Comparison of ENCODE assay signal across 23 cellular contexts in the genomic region with DNA sequence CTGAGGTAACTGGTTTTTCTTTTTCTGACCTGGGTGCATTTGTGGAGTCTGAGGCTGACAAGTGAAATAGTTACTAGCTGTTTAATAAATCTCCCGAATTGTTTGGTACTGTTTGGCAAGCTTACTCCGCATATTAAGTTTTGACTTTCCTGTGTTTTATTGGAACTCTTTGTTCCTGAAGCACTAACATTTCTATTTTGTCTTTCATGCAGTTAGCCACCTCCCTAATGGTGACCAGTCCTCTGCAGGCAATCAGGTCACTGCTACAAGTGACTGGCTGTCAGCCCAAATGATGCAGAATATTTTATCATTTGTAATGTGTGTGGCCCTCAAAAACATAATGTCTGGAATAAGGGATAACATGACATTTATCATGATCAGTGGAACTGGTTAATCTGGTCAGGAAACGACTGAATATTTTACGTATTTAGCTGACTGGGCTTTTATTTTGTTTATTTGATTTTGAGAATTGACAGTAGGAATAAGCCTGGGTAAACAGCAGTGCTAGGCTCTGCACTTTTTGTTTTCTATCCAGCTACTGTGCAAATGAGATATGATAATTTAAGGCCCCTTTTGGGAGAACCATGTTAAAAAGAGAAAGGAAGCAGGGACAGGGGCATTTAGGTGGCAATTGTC.
A peak's percentile ranks its signal among the peaks of the same experiment; 100 is the strongest.
DNase-seq lines count a peak whose midpoint lies in the region; ATAC-seq, FAIRE-seq and TF ChIP-seq lines count a peak whose summit lies in the region.
"Had no signal": no experiment of that assay in that cellular context is flagged by ENCODE, and none has a peak within 500 bp of the region (broad histone marks: within the 10 kb centered on the region; RNA-seq: fewer than 3 reads in every experiment).

No MANE protein-coding gene starts in this region.

- ATAC-seq in Right ventricle myocardium superior (ENCODE audit: poor library complexity) (peak; percentile 58), HepG2 (no peak)
- ATAC-seq in naive thymus-derived CD4-positive, alpha-beta T cell, result no peak
- ATAC-seq in activated CD4-positive, CD25-positive, alpha-beta regulatory T cell treated with anti-CD3 and anti-CD28 coated beads, Interleukin-2, amount 50 U/mL, for 24 hours, result no peak

- H3K9ac ChIP-seq in HepG2 (ENCODE audit: insufficient read depth, low read depth, low read length), result no peak overlapping the region

- WGBS in HepG2 (ENCODE audit: low lambda C conversion rate), result 87% methylated on average over 4 of the region's 4 CpGs

- no peak for TF ChIP-seq RAD21 in HepG2 (CRISPR knock-in tag; IDR thresholded peaks at IDR 0.05)

- H3K9me3 Mint-ChIP-seq in type B pancreatic cell, result no peaks in the 10 kb centered on the region
- no peaks in the 10 kb centered on the region for H3K9me3 Mint-ChIP-seq in naive thymus-derived CD4-positive, alpha-beta T cell
- H3K9me3 Mint-ChIP-seq: CD4-positive, alpha-beta T cell; IgD-negative memory B cell had no signal

- H3K4me2 ChIP-seq in HepG2 (ENCODE audit: low read depth, low read length), result no peak overlapping the region

- H3K4me1 Mint-ChIP-seq in type B pancreatic cell (ENCODE audit: unreplicated experiment), result peaks cover 12% of the 10 kb centered on the region
- H3K4me1 Mint-ChIP-seq in naive thymus-derived CD4-positive, alpha-beta T cell, result peaks cover 0 to 3% (median 0%) of the 10 kb centered on the region in 7 donors
- H3K4me1 Mint-ChIP-seq: IgD-negative memory B cell had no signal

- no peaks in the 10 kb centered on the region for H4K20me1 ChIP-seq in HepG2 (ENCODE audit: insufficient read depth, low read length)

- H3K4me1 ChIP-seq in right atrium auricular region, result peaks cover 0 to 12% of the 10 kb centered on the region in 2 donors
- no peaks in the 10 kb centered on the region for H3K4me1 ChIP-seq in HepG2 (ENCODE audit: insufficient read depth, low read length)
- H3K4me1 ChIP-seq in naive thymus-derived CD4-positive, alpha-beta T cell (ENCODE audit: control insufficient read depth in 2 of 2, insufficient read depth in 2 of 2, low read length in 2 of 2), result no peaks in the 10 kb centered on the region
- H3K4me1 ChIP-seq: SJSA1 had no signal

- H3K27ac ChIP-seq in right atrium auricular region (no peak overlapping the region), coronary artery (no peak overlapping the region), HepG2 (ENCODE audit: extremely low read length, insufficient read depth, low read length) (no peak overlapping the region)
- H3K27ac ChIP-seq in naive thymus-derived CD4-positive, alpha-beta T cell (ENCODE audit: low read depth, low read length), result no peak overlapping the region
- H3K27ac ChIP-seq: SJSA1 had no signal

- no peak overlapping the region for H2AFZ ChIP-seq in HepG2 (ENCODE audit: low read length)

- intact Hi-C loops in Right ventricle myocardium superior (cut with DNase I), result no loop called here
- intact Hi-C loops in HepG2 (cut with micrococcal nuclease; ENCODE audit: unreplicated experiment), result no loop called here
- intact Hi-C loops in naive thymus-derived CD4-positive, alpha-beta T cell (cut with micrococcal nuclease), result no loop called here

- H3K27me3 ChIP-seq in right atrium auricular region (no peaks in the 10 kb centered on the region), HepG2 (ENCODE audit: control insufficient read depth in 1 of 2, insufficient read depth in 2 of 2, low read length in 2 of 2) (no peaks in the 10 kb centered on the region)
- H3K27me3 ChIP-seq in naive thymus-derived CD4-positive, alpha-beta T cell (ENCODE audit: control insufficient read depth in 2 of 2, insufficient read depth in 2 of 2, low read length in 2 of 2), result no peaks in the 10 kb centered on the region
- H3K27me3 ChIP-seq: SJSA1 had no signal

- H3K27me3 Mint-ChIP-seq in type B pancreatic cell, result no peaks in the 10 kb centered on the region
- peaks cover 0 to 32% (median 0%) of the 10 kb centered on the region in 5 donors for H3K27me3 Mint-ChIP-seq in naive thymus-derived CD4-positive, alpha-beta T cell
- H3K27me3 Mint-ChIP-seq: CD4-positive, alpha-beta T cell; IgD-negative memory B cell had no signal

- in situ Hi-C loops in HepG2 (cut with HindIII; ENCODE audit: extremely low pct_ligation_motif_present, low pct_unique_long_range_greater_than_20kb), result no loop called here

- CTCF ChIA-PET in HepG2 (lab: Yijun Ruan, JAX; ENCODE audit: low intra/inter-chr PET ratio, low total read pairs), result no interaction called here
- CTCF ChIA-PET in naive thymus-derived CD4-positive, alpha-beta T cell (lab: Charles Lee), result interaction anchor here (0.6 to 1.1 kb wide), 2 partner anchors 37 to 53 kb away, joined by 3 to 4 read pairs; no protein-coding TSS in a partner anchor

- BruUV-seq in HepG2 (replicated peaks; lab: Mats Ljungman, UMichigan), result no TSS peak

- POLR2A ChIA-PET in HepG2 (lab: Yijun Ruan, JAX), result no interaction called here
- POLR2A ChIA-PET in naive thymus-derived CD4-positive, alpha-beta T cell (lab: Charles Lee), result interaction anchor here (0.7 kb wide), 1 partner anchor 1947 kb away, joined by 5 read pairs; no protein-coding TSS in a partner anchor

- DNase-seq in Right ventricle myocardium superior (no peak), right atrium auricular region (ENCODE audit: low spot score) (no peak), coronary artery (ENCODE audit: low spot score) (no peak), HepG2 (ENCODE audit: low spot score) (no peak), type B pancreatic cell (ENCODE audit: extremely low spot score, unreplicated experiment) (no peak), NCI-H345 treated with DMSO at 0.1 percent for 48 hours (lab: John Stamatoyannopoulos, UW; ENCODE audit: unreplicated experiment) (no peak)
- no peak for DNase-seq in naive thymus-derived CD4-positive, alpha-beta T cell
- DNase-seq: ACHN; Calu3; CD4-positive, alpha-beta T cell; DMS79 treated with DMSO at 0.1 percent for 48 hours; GDM1; HCEC 1CT; NCI-H1048; NCI-H1694; NCI-H510A treated with DMSO at 0.1 percent for 48 hours; OCI-M1; RPMI8226 had no signal

- H3K36me3 ChIP-seq in right atrium auricular region, result no peaks in the 10 kb centered on the region
- no peaks in the 10 kb centered on the region for H3K36me3 ChIP-seq in HepG2 (replicated peaks in 1 of 2; ENCODE audit: control insufficient read depth in 1 of 2, insufficient read depth in 2 of 2, low read length in 2 of 2)
- H3K36me3 ChIP-seq in naive thymus-derived CD4-positive, alpha-beta T cell (ENCODE audit: control insufficient read depth in 2 of 3, insufficient read depth in 3 of 3, low read length in 3 of 3), result no peaks in the 10 kb centered on the region
- H3K36me3 ChIP-seq: SJSA1 had no signal

- no peaks in the 10 kb centered on the region for H3K9me3 ChIP-seq in right atrium auricular region
- no peaks in the 10 kb centered on the region for H3K9me3 ChIP-seq in HepG2 (ENCODE audit: low read length)
- H3K9me3 ChIP-seq in naive thymus-derived CD4-positive, alpha-beta T cell (ENCODE audit: control insufficient read depth in 2 of 3, low read length in 3 of 3), result no peaks in the 10 kb centered on the region
- H3K9me3 ChIP-seq: SJSA1 had no signal

- peak overlapping the region; percentile 3 for H3K27ac Mint-ChIP-seq in type B pancreatic cell
- no peak overlapping the region for H3K27ac Mint-ChIP-seq in naive thymus-derived CD4-positive, alpha-beta T cell
- H3K27ac Mint-ChIP-seq: CD4-positive, alpha-beta T cell had no signal

- TF ChIP-seq POLR2A in HepG2 (IDR thresholded peaks at IDR 0.05; ENCODE audit: insufficient read depth in 1 of 2, low read depth in 2 of 2, low read length in 2 of 2), result no peak

- TF ChIP-seq CTCF in right atrium auricular region (IDR thresholded peaks at IDR 0.05), result no peak
- TF ChIP-seq CTCF in coronary artery (IDR thresholded peaks at IDR 0.05), result no peak
- TF ChIP-seq CTCF in HepG2 (CRISPR knock-in tag; IDR thresholded peaks at IDR 0.05), result no peak
- TF ChIP-seq CTCF in type B pancreatic cell (conservative IDR thresholded peaks at IDR 0.05), result no peak

- H3K4me3 ChIP-seq in right atrium auricular region (no peak overlapping the region), coronary artery (peak overlapping the region; percentile 17), HepG2 (replicated peaks in 1 of 3; ENCODE audit: insufficient read depth in 1 of 3, low read depth in 2 of 3, low read length in 3 of 3) (no peak overlapping the region)
- no peak overlapping the region for H3K4me3 ChIP-seq in naive thymus-derived CD4-positive, alpha-beta T cell (ENCODE audit: low read length)
- H3K4me3 ChIP-seq: SJSA1 had no signal

- H3K79me2 ChIP-seq in HepG2 (ENCODE audit: insufficient read depth, low read length), result no peaks in the 10 kb centered on the region

- no peak for FAIRE-seq in HepG2 (lab: Jason Lieb, UNC)
- FAIRE-seq: GM12892, GM19239 had no signal

- H3K4me3 Mint-ChIP-seq in type B pancreatic cell, result peak overlapping the region; percentile 30
- H3K4me3 Mint-ChIP-seq in naive thymus-derived CD4-positive, alpha-beta T cell, result no peak overlapping the region
- H3K4me3 Mint-ChIP-seq: CD4-positive, alpha-beta T cell; IgD-negative memory B cell had no signal

- TF ChIP-seq EP300 in HepG2 (IDR thresholded peaks at IDR 0.05; ENCODE audit: low read depth in 2 of 2, low read length in 2 of 2), result no peak
- no peak for TF ChIP-seq EP300 in HepG2 (CRISPR knock-in tag; IDR thresholded peaks at IDR 0.05; ENCODE audit: borderline replicate concordance)

- no peaks in the 10 kb centered on the region for H3K36me3 Mint-ChIP-seq in type B pancreatic cell
- H3K36me3 Mint-ChIP-seq in naive thymus-derived CD4-positive, alpha-beta T cell, result no peaks in the 10 kb centered on the region

TF ChIP-seq in HepG2, 621 proteins besides CTCF, POLR2A, EP300 and RAD21:
- TF ChIP-seq PAF1 (CRISPR knock-in tag; IDR thresholded peaks at IDR 0.05), result no peak
- TF ChIP-seq MAFK (conservative IDR thresholded peaks at IDR 0.05 in 1 of 2, IDR thresholded peaks at IDR 0.05 in 1 of 2; ENCODE audit: low read length in 2 of 2), result peak; percentile 85 to 89
- TF ChIP-seq MAFF (IDR thresholded peaks at IDR 0.05; ENCODE audit: low read depth, low read length), result peak; percentile 91
- no peak for TF ChIP-seq ZNF678 (CRISPR knock-in tag; IDR thresholded peaks at IDR 0.05)
TF ChIP-seq in HepG2: peak in this region for 2.
